Comparison of ENCODE assay signal across 24 cellular contexts in genomic region chr3:33919721-33920120, GRCh38.
"Had no signal": no experiment of that assay in that cellular context is flagged by ENCODE, and none has a peak within 500 bp of the region (broad histone marks: within the 10 kb centered on the region; RNA-seq: fewer than 3 reads in every experiment).

No MANE protein-coding gene starts in this region.

- H3K9me3 Mint-ChIP-seq: activated B cell treated with CpG ODN at 0.5 μM for 24 hours; activated CD4-positive, alpha-beta T cell treated with anti-CD3 and anti-CD28 coated beads, Interleukin-2, amount 10 ng/mL, durations not matched to agents 24 days and 14 days; activated naive CD4-positive, alpha-beta T cell treated with anti-CD3 and anti-CD28 coated beads, Interleukin-2, amount 10 ng/mL, durations not matched to agents 7 days and 5 days; activated naive CD8-positive, alpha-beta T cell treated with anti-CD3 and anti-CD28 coated beads for 36 hours; activated T-helper 2 cell treated with anti-CD3 and anti-CD28 coated beads, Interferon-gamma antibody, Interleukin-2, Interleukin-4, amounts not matched to agents 10 μg/mL and 5 μg/mL and 100 μg/mL, durations not matched to agents 14 hours and 24 hours and 36 hours; T-helper 1 cell treated with Interleukin-12 subunit alpha and Interleukin-12 subunit beta and Interleukin-4 antibody, amounts not matched to agents 30 μg/mL and 1 μg/mL, for 36 hours had no signal

- H3K4me3 ChIP-seq: Peyer's patch, SJSA1 had no signal

- H3K4me1 ChIP-seq: Peyer's patch, SJSA1 had no signal

- H3K36me3 Mint-ChIP-seq: activated naive CD4-positive, alpha-beta T cell treated with anti-CD3 and anti-CD28 coated beads, Interleukin-2, amount 10 ng/mL, durations not matched to agents 7 days and 5 days; activated naive CD8-positive, alpha-beta T cell treated with anti-CD3 and anti-CD28 coated beads for 36 hours had no signal

- H3K27ac ChIP-seq: Peyer's patch, SJSA1 had no signal

- H3K9me3 ChIP-seq: Peyer's patch, SJSA1 had no signal

- H3K27me3 ChIP-seq: Peyer's patch, SJSA1 had no signal

- H3K4me3 Mint-ChIP-seq: activated B cell treated with CpG ODN at 0.5 μM for 24 hours; activated CD4-positive, alpha-beta T cell treated with anti-CD3 and anti-CD28 coated beads, Interleukin-2, amount 10 ng/mL, durations not matched to agents 24 days and 14 days; activated naive CD4-positive, alpha-beta T cell treated with anti-CD3 and anti-CD28 coated beads, Interleukin-2, amount 10 ng/mL, durations not matched to agents 7 days and 5 days; activated naive CD8-positive, alpha-beta T cell treated with anti-CD3 and anti-CD28 coated beads for 36 hours; T-helper 1 cell treated with Interleukin-12 subunit alpha and Interleukin-12 subunit beta and Interleukin-4 antibody, amounts not matched to agents 30 μg/mL and 1 μg/mL, for 36 hours had no signal

- H3K27ac Mint-ChIP-seq: activated B cell treated with CpG ODN at 0.5 μM for 24 hours; activated CD4-positive, alpha-beta T cell treated with anti-CD3 and anti-CD28 coated beads, Interleukin-2, amount 10 ng/mL, durations not matched to agents 24 days and 14 days; activated naive CD4-positive, alpha-beta T cell treated with anti-CD3 and anti-CD28 coated beads, Interleukin-2, amount 10 ng/mL, durations not matched to agents 7 days and 5 days; activated naive CD8-positive, alpha-beta T cell treated with anti-CD3 and anti-CD28 coated beads for 36 hours; activated T-helper 2 cell treated with anti-CD3 and anti-CD28 coated beads, Interferon-gamma antibody, Interleukin-2, Interleukin-4, amounts not matched to agents 10 μg/mL and 5 μg/mL and 100 μg/mL, durations not matched to agents 14 hours and 24 hours and 36 hours; T-helper 1 cell treated with Interleukin-12 subunit alpha and Interleukin-12 subunit beta and Interleukin-4 antibody, amounts not matched to agents 30 μg/mL and 1 μg/mL, for 36 hours had no signal

- H3K36me3 ChIP-seq: Peyer's patch, SJSA1 had no signal

- H3K27me3 Mint-ChIP-seq: activated B cell treated with CpG ODN at 0.5 μM for 24 hours; activated naive CD4-positive, alpha-beta T cell treated with anti-CD3 and anti-CD28 coated beads, Interleukin-2, amount 10 ng/mL, durations not matched to agents 7 days and 5 days; activated naive CD8-positive, alpha-beta T cell treated with anti-CD3 and anti-CD28 coated beads for 36 hours had no signal

- H3K4me1 Mint-ChIP-seq: activated CD4-positive, alpha-beta T cell treated with anti-CD3 and anti-CD28 coated beads, Interleukin-2, amount 10 ng/mL, durations not matched to agents 24 days and 14 days; activated naive CD4-positive, alpha-beta T cell treated with anti-CD3 and anti-CD28 coated beads, Interleukin-2, amount 10 ng/mL, durations not matched to agents 7 days and 5 days; activated naive CD8-positive, alpha-beta T cell treated with anti-CD3 and anti-CD28 coated beads for 36 hours had no signal

- DNase-seq: activated B cell treated with CpG ODN at 0.5 μM for 24 hours; activated CD4-positive, alpha-beta T cell treated with anti-CD3 and anti-CD28 coated beads for 1 hour; activated CD4-positive, alpha-beta T cell treated with anti-CD3 and anti-CD28 coated beads, Interleukin-2, amount 10 ng/mL, durations not matched to agents 24 days and 14 days; activated CD4-positive, alpha-beta T cell treated with anti-CD3 and anti-CD28 coated beads, Interleukin-2, amount 50 U/mL, for 48 hours; activated gamma-delta T cell treated with Interleukin-2 at 50 U/mL for 16 hours; activated naive CD4-positive, alpha-beta T cell treated with anti-CD3 and anti-CD28 coated beads, Interleukin-2, amount 10 ng/mL, durations not matched to agents 7 days and 5 days; activated naive CD8-positive, alpha-beta T cell treated with anti-CD3 and anti-CD28 coated beads for 36 hours; activated T-cell treated with anti-CD3 and anti-CD28 coated beads for 4 hours; activated T-cell treated with anti-CD3 and anti-CD28 coated beads, Interleukin-2, amount 50 U/mL, for 48 hours; cerebellar nuclear complex; Kasumi-1; NCI-H1048; NCI-H146; NCI-H187 treated with DMSO at 0.1 percent for 48 hours; NCI-H2081 treated with DMSO at 0.1 percent for 48 hours; NCI-H2171 treated with DMSO at 0.1 percent for 48 hours; NCI-H510A; NCI-H526 treated with DMSO at 0.1 percent for 48 hours; Peyer's patch; SHP77; T-helper 9 cell had no signal
